ENCODE assay signal across 15 cellular contexts in the genomic region with DNA sequence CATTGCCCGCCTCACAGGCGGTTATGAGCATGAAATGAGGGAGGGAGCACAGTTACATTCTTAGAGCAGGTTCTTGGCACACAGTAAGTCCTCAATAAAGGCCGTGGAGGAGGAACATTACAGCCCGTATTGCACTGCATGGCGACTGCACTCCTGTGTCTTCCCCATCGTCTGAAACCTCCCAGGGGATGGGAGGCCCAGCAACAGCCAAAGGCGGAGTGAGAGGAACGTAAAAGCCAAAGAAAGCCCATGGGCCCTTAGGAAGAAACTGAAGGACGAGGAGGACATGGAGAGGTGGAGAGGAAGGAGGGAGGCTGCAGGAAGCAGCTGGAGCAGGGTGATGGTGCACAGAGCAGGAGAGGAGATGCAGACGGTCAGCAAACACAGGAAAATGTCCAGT. TPM values are rescaled to one million over a fixed set of nuclear protein-coding genes. Genes with fewer than 3 reads are reported as not detected.
DNase-seq lines count a peak whose midpoint lies in the region; ATAC-seq, FAIRE-seq and TF ChIP-seq lines count a peak whose summit lies in the region.
"Not testable (repeated sequence)": the region's sequence is repeated elsewhere in the genome, so short reads cannot be mapped to it uniquely, and the experiment has no call there.
"Had no signal": no experiment of that assay in that cellular context is flagged by ENCODE, and none has a peak within 500 bp of the region (broad histone marks: within the 10 kb centered on the region; RNA-seq: fewer than 3 reads in every experiment).

No MANE protein-coding gene starts in this region.

- H3K27me3 ChIP-seq in DND-41 (ENCODE audit: insufficient read depth, low read length, poor library complexity); OCI-LY1 (ENCODE audit: insufficient read depth, low read length): not testable (repeated sequence)

- H3K36me3 ChIP-seq in DND-41 (ENCODE audit: insufficient read depth, low read length); OCI-LY1 (ENCODE audit: insufficient read depth, low read length): not testable (repeated sequence)

- CTCF ChIA-PET in activated B cell treated with CpG ODN at 0.5 μM for 24 hours (lab: Charles Lee): interaction anchor here (1.5 to 9.2 kb wide), 2 partner anchors 9 to 17 kb away, joined by 6 to 104 read pairs; no protein-coding TSS in a partner anchor

- not testable (repeated sequence) for H4K20me1 ChIP-seq in DND-41 (ENCODE audit: insufficient read depth, low read length); OCI-LY1 (ENCODE audit: insufficient read depth, low read length)

- ATAC-seq in DND-41 (ENCODE audit: insufficient read depth, low read depth); activated B cell treated with CpG ODN at 0.5 μM for 24 hours (ENCODE audit: low read depth); naive B cell (ENCODE audit: low read depth in 2 of 2): not testable (repeated sequence)

- not testable (repeated sequence) for H3K4me2 ChIP-seq in DND-41 (ENCODE audit: insufficient read depth, low read length); OCI-LY1 (ENCODE audit: low read length)

- not testable (repeated sequence) for H3K9ac ChIP-seq in DND-41 (ENCODE audit: low read depth, low read length); OCI-LY1 (ENCODE audit: low read length)

- H3F3A ChIP-seq in OCI-LY1 (ENCODE audit: insufficient read depth, low read length): not testable (repeated sequence)

- POLR2A ChIA-PET in activated B cell treated with CpG ODN at 0.5 μM for 24 hours (lab: Charles Lee): interaction anchor here (11.7 to 21.2 kb wide), 3 partner anchors 5 to 17 kb away, joined by 337 to 948 read pairs (median 337); a partner anchor contains a TSS

- FAIRE-seq in HTR-8/SVneo (lab: Jason Lieb, UNC): peak; percentile 40

- intact Hi-C loops in activated B cell treated with CpG ODN at 0.5 μM for 24 hours (cut with micrococcal nuclease): loop anchor here (5.0 kb wide), 1 partner anchor 619 kb away; a partner anchor contains a TSS

- H3K9me2 ChIP-seq in OCI-LY1 (ENCODE audit: low read depth, low read length): not testable (repeated sequence)

- peaks cover 96% of the 10 kb centered on the region for H3K4me1 Mint-ChIP-seq in activated B cell treated with CpG ODN at 0.5 μM for 24 hours
- H3K4me1 Mint-ChIP-seq in endothelial cell (ENCODE audit: unreplicated experiment): peaks cover 14% of the 10 kb centered on the region
- H3K4me1 Mint-ChIP-seq in naive B cell: peaks cover 73 to 91% (median 77%) of the 10 kb centered on the region in 3 donors
- H3K4me1 Mint-ChIP-seq in osteocyte (ENCODE audit: unreplicated experiment): not testable (repeated sequence)

- TF ChIP-seq CTCF in DND-41 (IDR thresholded peaks at IDR 0.05; ENCODE audit: borderline replicate concordance, extremely low read depth, low read length, poor library complexity, severe bottlenecking); OCI-LY1 (IDR thresholded peaks at IDR 0.05; ENCODE audit: low read length); activated B cell treated with CpG ODN at 0.5 μM for 24 hours (IDR thresholded peaks at IDR 0.05); endothelial cell (IDR thresholded peaks at IDR 0.05; ENCODE audit: unreplicated experiment); osteocyte (IDR thresholded peaks at IDR 0.05): not testable (repeated sequence)

- not testable (repeated sequence) for H3K79me2 ChIP-seq in DND-41 (ENCODE audit: insufficient read depth, low read length); OCI-LY1 (ENCODE audit: insufficient read depth, low read length)

- DNase-seq in DND-41; HTR-8/SVneo (ENCODE audit: insufficient read length, low spot score); activated B cell treated with CpG ODN at 0.5 μM for 24 hours; endothelial cell (ENCODE audit: low spot score); naive B cell: not testable (repeated sequence)
- DNase-seq in osteocyte (ENCODE audit: extremely low spot score, unreplicated experiment): peak; percentile 19

- H3K4me3 Mint-ChIP-seq in activated B cell treated with CpG ODN at 0.5 μM for 24 hours: peak overlapping the region; percentile 91
- peak overlapping the region; percentile 31 for H3K4me3 Mint-ChIP-seq in endothelial cell (ENCODE audit: unreplicated experiment)
- H3K4me3 Mint-ChIP-seq in naive B cell: peak overlapping the region; percentile 58 to 93 (median 82)
- not testable (repeated sequence) for H3K4me3 Mint-ChIP-seq in osteocyte (ENCODE audit: unreplicated experiment)

- H3K4me1 ChIP-seq in DND-41 (ENCODE audit: insufficient read depth, low read length): peaks cover 97% of the 10 kb centered on the region
- H3K4me1 ChIP-seq in OCI-LY1 (ENCODE audit: insufficient read depth, low read length, severe bottlenecking): peaks cover 95% of the 10 kb centered on the region

- H3K27ac ChIP-seq in DND-41 (ENCODE audit: low read length) (peak overlapping the region; percentile 94), OCI-LY1 (ENCODE audit: low read depth, low read length, poor library complexity, severe bottlenecking) (peak overlapping the region; percentile 92)

- H3K9me3 Mint-ChIP-seq in activated B cell treated with CpG ODN at 0.5 μM for 24 hours; endothelial cell (ENCODE audit: unreplicated experiment); naive B cell; osteocyte (ENCODE audit: unreplicated experiment): not testable (repeated sequence)

- H3K36me3 Mint-ChIP-seq in activated B cell treated with CpG ODN at 0.5 μM for 24 hours (ENCODE audit: low read depth): peaks cover 31% of the 10 kb centered on the region
- not testable (repeated sequence) for H3K36me3 Mint-ChIP-seq in endothelial cell (ENCODE audit: low read depth, unreplicated experiment); naive B cell; osteocyte (ENCODE audit: unreplicated experiment)

- H3K27ac Mint-ChIP-seq in activated B cell treated with CpG ODN at 0.5 μM for 24 hours (peak overlapping the region; percentile 94), endothelial cell (ENCODE audit: unreplicated experiment) (peak overlapping the region; percentile 45), naive B cell (peak overlapping the region in 5 of 6 donors; percentile 88 to 99 (median 93))
- not testable (repeated sequence) for H3K27ac Mint-ChIP-seq in osteocyte (ENCODE audit: unreplicated experiment)

- H3K27me3 Mint-ChIP-seq in activated B cell treated with CpG ODN at 0.5 μM for 24 hours; endothelial cell (ENCODE audit: unreplicated experiment); naive B cell: not testable (repeated sequence)
- peaks cover 37% of the 10 kb centered on the region for H3K27me3 Mint-ChIP-seq in osteocyte (ENCODE audit: unreplicated experiment)

- H3K4me3 ChIP-seq in DND-41 (ENCODE audit: low read depth in 1 of 2, low read length in 2 of 2); OCI-LY1 (ENCODE audit: low read depth, low read length, poor library complexity, severe bottlenecking): not testable (repeated sequence)

- not testable (repeated sequence) for H2AFZ ChIP-seq in DND-41 (ENCODE audit: low read depth, low read length); OCI-LY1 (ENCODE audit: low read length)

- not testable (repeated sequence) for H3K9me3 ChIP-seq in DND-41 (ENCODE audit: insufficient read depth, low read length, severe bottlenecking); OCI-LY1 (ENCODE audit: low read length)

RNA-seq across cellular contexts. Expression of a gene that starts 1.1 kb away (rescaled TPM):
- 316 and 342 TPM in 2 replicates for total RNA-seq in activated B cell treated with CpG ODN at 0.5 μM for 24 hours
- not detected for total RNA-seq in endothelial cell (ENCODE audit: unreplicated experiment)
- polyA plus RNA-seq in naive B cell (ENCODE audit: low read depth in 6 of 6): 10 to 100 TPM in 5 of 6 donors, 1 to 10 TPM in 1; 4.0 to 17.5 (median 13.3) TPM
- total RNA-seq in osteocyte: not detected in 2 replicates
- total RNA-seq: Calu3; CD8-positive, alpha-beta T cell; G401; GM23338; HFFc6; HT1080; IMR-90 had no signal
- polyA plus RNA-seq: BJ, IMR-90 had no signal

Comparison
In these comparisons a context has a peak if more than half of its experiments do, and no peak if none do; other contexts are left out.
1. RNA of a gene that starts 1.1 kb away (total RNA-seq): 316 to 342 TPM in activated B cell treated with CpG ODN at 0.5 μM for 24 hours; not detected in endothelial cell (single experiment) and not detected in osteocyte; every median in the first group is over 100 times any median in the second.